In the genomic region with DNA sequence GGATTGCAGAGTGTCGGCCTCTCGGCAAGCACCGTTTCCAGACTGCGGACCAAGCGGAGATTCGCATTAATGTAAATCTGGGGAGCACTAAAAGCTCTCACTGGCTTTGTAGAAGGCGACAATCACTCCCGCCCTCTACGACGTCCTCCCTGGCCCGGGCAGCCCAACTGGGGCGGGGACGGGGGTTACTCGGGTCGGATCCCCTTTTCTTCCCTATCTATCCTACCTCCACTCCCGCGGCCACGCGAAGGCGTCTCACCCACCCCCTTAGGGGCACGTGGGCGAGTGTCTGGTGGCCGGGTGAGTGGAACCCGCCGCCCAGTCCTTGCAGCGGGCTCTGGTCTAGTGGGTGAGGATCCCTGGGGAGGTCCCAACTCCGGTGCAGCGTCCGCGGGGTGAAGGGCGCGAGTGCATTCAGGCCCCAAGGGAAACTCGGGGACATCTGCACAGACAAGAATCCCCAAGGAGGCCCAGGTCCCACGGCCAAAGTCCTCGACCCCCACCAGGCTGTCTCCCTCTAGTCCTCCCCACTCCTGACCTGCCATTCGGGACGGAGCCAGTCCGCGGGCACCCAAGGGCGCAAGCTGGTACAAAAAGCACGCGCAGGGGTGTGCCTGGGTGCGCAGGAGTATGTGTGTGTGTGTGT, we compare ENCODE assay signal across 9 cellular contexts. TPM values are rescaled to one million over a fixed set of nuclear protein-coding genes. Genes with fewer than 3 reads are reported as not detected.
DNase-seq lines count a peak whose midpoint lies in the region; ATAC-seq, FAIRE-seq and TF ChIP-seq lines count a peak whose summit lies in the region.
"Had no signal": no experiment of that assay in that cellular context is flagged by ENCODE, and none has a peak within 500 bp of the region (broad histone marks: within the 10 kb centered on the region; RNA-seq: fewer than 3 reads in every experiment).

No MANE protein-coding gene starts in this region.

- no peaks in the 10 kb centered on the region for H4K20me1 ChIP-seq in HepG2 (ENCODE audit: insufficient read depth, low read length)

- in situ Hi-C loops in HepG2 (cut with HindIII; ENCODE audit: extremely low pct_ligation_motif_present, low pct_unique_long_range_greater_than_20kb) = no loop called here

- peak overlapping the region; percentile 91; the same call in 1 of the 2 replicates for H3K4me2 ChIP-seq in HepG2 (ENCODE audit: low read depth, low read length)

- no peak for TF ChIP-seq RAD21 in HepG2 (CRISPR knock-in tag; IDR thresholded peaks at IDR 0.05)

- H3K4me1 ChIP-seq in HepG2 (ENCODE audit: insufficient read depth, low read length) = peaks cover 23% of the 10 kb centered on the region
- peaks cover 62% of the 10 kb centered on the region for H3K4me1 ChIP-seq in suprapubic skin
- H3K4me1 ChIP-seq in small intestine (ENCODE audit: control insufficient read depth in 2 of 2, insufficient read depth in 1 of 2, low read depth in 1 of 2, low read length in 1 of 2) = peaks cover 0 to 9% of the 10 kb centered on the region in 2 donors

- H3K27me3 ChIP-seq in HepG2 (ENCODE audit: control insufficient read depth in 1 of 2, insufficient read depth in 2 of 2, low read length in 2 of 2) (peaks cover 4 to 74% of the 10 kb centered on the region in 2 experiments), suprapubic skin (peaks cover 88% of the 10 kb centered on the region), small intestine (ENCODE audit: control insufficient read depth in 2 of 2, insufficient read depth in 2 of 2, low read length in 2 of 2) (peaks cover 5 to 41% of the 10 kb centered on the region in 2 donors)

- H3K9me3 ChIP-seq in HepG2 (ENCODE audit: low read length) = no peaks in the 10 kb centered on the region
- no peaks in the 10 kb centered on the region for H3K9me3 ChIP-seq in suprapubic skin
- no peaks in the 10 kb centered on the region for H3K9me3 ChIP-seq in small intestine (ENCODE audit: control insufficient read depth, low read depth)

- H3K27ac ChIP-seq in HepG2 (ENCODE audit: extremely low read length, insufficient read depth, low read length) (no peak overlapping the region), suprapubic skin (no peak overlapping the region), small intestine (ENCODE audit: low read depth in 1 of 2, low read length in 1 of 2) (no peak overlapping the region)

- WGBS in HepG2 (ENCODE audit: low lambda C conversion rate) = 81% methylated on average over 20 of the region's 43 CpGs
- WGBS in suprapubic skin = 17% methylated on average over 42 of the region's 43 CpGs
- 2 to 9% (median 8%) methylated on average over 42 to 43 of the region's 43 CpGs for WGBS in small intestine, 3 donors

- intact Hi-C loops in activated naive CD4-positive, alpha-beta T cell treated with anti-CD3 and anti-CD28 coated beads for 36 hours (cut with micrococcal nuclease) = loop anchor here (1.0 to 5.0 kb wide), 3 partner anchors 51 to 665 kb away; no protein-coding TSS in a partner anchor
- intact Hi-C loops in activated T-helper 1 cell treated with anti-CD3 and anti-CD28 coated beads, Interleukin-12 subunit alpha, Interleukin-12 subunit beta, Interleukin-2, Interleukin-4 antibody, amounts not matched to agents 30 ng/mL and 10 ng/mL and 1 ng/mL, durations not matched to agents 14 hours and 24 hours and 36 hours (cut with micrococcal nuclease) = loop anchor here (1.0 to 5.0 kb wide), 4 partner anchors 46 to 625 kb away; a partner anchor contains a TSS
- intact Hi-C loops in HepG2 (cut with micrococcal nuclease; ENCODE audit: unreplicated experiment) = no loop called here

- no peak for DNase-seq in activated naive CD4-positive, alpha-beta T cell treated with anti-CD3 and anti-CD28 coated beads for 36 hours
- no peak for DNase-seq in activated naive CD4-positive, alpha-beta T cell (lab: John Stamatoyannopoulos, UW)
- no peak for DNase-seq in activated T-helper 1 cell treated with anti-CD3 and anti-CD28 coated beads, Interleukin-12 subunit alpha, Interleukin-12 subunit beta, Interleukin-2, Interleukin-4 antibody, amounts not matched to agents 30 ng/mL and 10 ng/mL and 1 ng/mL, durations not matched to agents 14 hours and 24 hours and 36 hours (ENCODE audit: low spot score)
- DNase-seq in HepG2 (ENCODE audit: low spot score) (no peak), suprapubic skin (ENCODE audit: low spot score in 2 of 2) (no peak), small intestine (no peak), globus pallidus (ENCODE audit: low spot score) (no peak), foreskin melanocyte (no peak)
- DNase-seq: KG1 had no signal

- no peaks in the 10 kb centered on the region for H3K9me3 Mint-ChIP-seq in activated naive CD4-positive, alpha-beta T cell treated with anti-CD3 and anti-CD28 coated beads for 36 hours
- no peaks in the 10 kb centered on the region for H3K9me3 Mint-ChIP-seq in activated T-helper 1 cell treated with anti-CD3 and anti-CD28 coated beads, Interleukin-12 subunit alpha, Interleukin-12 subunit beta, Interleukin-2, Interleukin-4 antibody, amounts not matched to agents 30 ng/mL and 10 ng/mL and 1 ng/mL, durations not matched to agents 14 hours and 24 hours and 36 hours

- H3K9ac ChIP-seq in HepG2 (ENCODE audit: insufficient read depth, low read depth, low read length) = no peak overlapping the region

- no peak for ATAC-seq in HepG2

- H3K36me3 Mint-ChIP-seq in activated naive CD4-positive, alpha-beta T cell treated with anti-CD3 and anti-CD28 coated beads for 36 hours (ENCODE audit: low read depth) = no peaks in the 10 kb centered on the region
- H3K36me3 Mint-ChIP-seq in activated T-helper 1 cell treated with anti-CD3 and anti-CD28 coated beads, Interleukin-12 subunit alpha, Interleukin-12 subunit beta, Interleukin-2, Interleukin-4 antibody, amounts not matched to agents 30 ng/mL and 10 ng/mL and 1 ng/mL, durations not matched to agents 14 hours and 24 hours and 36 hours (ENCODE audit: low read depth) = peaks cover 5% of the 10 kb centered on the region

- H3K27me3 Mint-ChIP-seq in activated naive CD4-positive, alpha-beta T cell treated with anti-CD3 and anti-CD28 coated beads for 36 hours (ENCODE audit: low read depth) = peaks cover 90% of the 10 kb centered on the region
- H3K27me3 Mint-ChIP-seq in activated T-helper 1 cell treated with anti-CD3 and anti-CD28 coated beads, Interleukin-12 subunit alpha, Interleukin-12 subunit beta, Interleukin-2, Interleukin-4 antibody, amounts not matched to agents 30 ng/mL and 10 ng/mL and 1 ng/mL, durations not matched to agents 14 hours and 24 hours and 36 hours (ENCODE audit: insufficient read depth) = peaks cover 84% of the 10 kb centered on the region

- H3K4me3 ChIP-seq in HepG2 (replicated peaks in 1 of 3; ENCODE audit: insufficient read depth in 1 of 3, low read depth in 2 of 3, low read length in 3 of 3) (no peak overlapping the region), suprapubic skin (peak overlapping the region; percentile 67), small intestine (ENCODE audit: low read depth in 1 of 2, low read length in 2 of 2) (no peak overlapping the region)

- POLR2A ChIA-PET in HepG2 (lab: Yijun Ruan, JAX) = no interaction called here

- TF ChIP-seq POLR2A in HepG2 (IDR thresholded peaks at IDR 0.05; ENCODE audit: insufficient read depth in 1 of 2, low read depth in 2 of 2, low read length in 2 of 2) (no peak), suprapubic skin (IDR thresholded peaks at IDR 0.05) (no peak)

- FAIRE-seq in HepG2 (lab: Jason Lieb, UNC) (no peak), small intestine (lab: Jason Lieb, UNC) (no peak)

- no peak overlapping the region for H3K27ac Mint-ChIP-seq in activated naive CD4-positive, alpha-beta T cell treated with anti-CD3 and anti-CD28 coated beads for 36 hours
- H3K27ac Mint-ChIP-seq in activated T-helper 1 cell treated with anti-CD3 and anti-CD28 coated beads, Interleukin-12 subunit alpha, Interleukin-12 subunit beta, Interleukin-2, Interleukin-4 antibody, amounts not matched to agents 30 ng/mL and 10 ng/mL and 1 ng/mL, durations not matched to agents 14 hours and 24 hours and 36 hours = peak overlapping the region; percentile 77

- H3K36me3 ChIP-seq in HepG2 (replicated peaks in 1 of 2; ENCODE audit: control insufficient read depth in 1 of 2, insufficient read depth in 2 of 2, low read length in 2 of 2) (no peaks in the 10 kb centered on the region), suprapubic skin (no peaks in the 10 kb centered on the region), small intestine (ENCODE audit: control insufficient read depth in 2 of 2, insufficient read depth in 2 of 2, low read length in 2 of 2) (no peaks in the 10 kb centered on the region)

- CTCF ChIA-PET in activated naive CD4-positive, alpha-beta T cell treated with anti-CD3 and anti-CD28 coated beads for 36 hours (lab: Charles Lee) = interaction anchor here (0.9 kb wide), 1 partner anchor 375 kb away, joined by 5 read pairs; no protein-coding TSS in a partner anchor
- CTCF ChIA-PET in HepG2 (lab: Yijun Ruan, JAX; ENCODE audit: low intra/inter-chr PET ratio, low total read pairs) = no interaction called here

- no peaks in the 10 kb centered on the region for H3K79me2 ChIP-seq in HepG2 (ENCODE audit: insufficient read depth, low read length)

- no peak overlapping the region for H2AFZ ChIP-seq in HepG2 (ENCODE audit: low read length)

- no peak for TF ChIP-seq EP300 in HepG2 (IDR thresholded peaks at IDR 0.05; ENCODE audit: low read depth in 2 of 2, low read length in 2 of 2)
- TF ChIP-seq EP300 in HepG2 (CRISPR knock-in tag; IDR thresholded peaks at IDR 0.05; ENCODE audit: borderline replicate concordance) = no peak
- TF ChIP-seq EP300 in suprapubic skin (IDR thresholded peaks at IDR 0.05) = no peak

- peak overlapping the region; percentile 74 for H3K4me3 Mint-ChIP-seq in activated naive CD4-positive, alpha-beta T cell treated with anti-CD3 and anti-CD28 coated beads for 36 hours
- H3K4me3 Mint-ChIP-seq in activated T-helper 1 cell treated with anti-CD3 and anti-CD28 coated beads, Interleukin-12 subunit alpha, Interleukin-12 subunit beta, Interleukin-2, Interleukin-4 antibody, amounts not matched to agents 30 ng/mL and 10 ng/mL and 1 ng/mL, durations not matched to agents 14 hours and 24 hours and 36 hours = peak overlapping the region; percentile 85

- TF ChIP-seq CTCF in HepG2 (CRISPR knock-in tag; IDR thresholded peaks at IDR 0.05) (no peak), suprapubic skin (IDR thresholded peaks at IDR 0.05) (no peak)

- no TSS peak for BruUV-seq in HepG2 (replicated peaks; lab: Mats Ljungman, UMichigan)

- peaks cover 50% of the 10 kb centered on the region for H3K4me1 Mint-ChIP-seq in activated naive CD4-positive, alpha-beta T cell treated with anti-CD3 and anti-CD28 coated beads for 36 hours (ENCODE audit: low read depth)
- H3K4me1 Mint-ChIP-seq in activated T-helper 1 cell treated with anti-CD3 and anti-CD28 coated beads, Interleukin-12 subunit alpha, Interleukin-12 subunit beta, Interleukin-2, Interleukin-4 antibody, amounts not matched to agents 30 ng/mL and 10 ng/mL and 1 ng/mL, durations not matched to agents 14 hours and 24 hours and 36 hours (ENCODE audit: low read depth) = peaks cover 35% of the 10 kb centered on the region

RNA-seq across cellular contexts. Expression of a gene that starts 42.4 kb away (rescaled TPM):
- 1 to 10 TPM; 7.1 to 7.5 TPM for total RNA-seq in activated naive CD4-positive, alpha-beta T cell treated with anti-CD3 and anti-CD28 coated beads for 36 hours
- 19.9 and 22.5 TPM in 2 replicates for total RNA-seq in activated T-helper 1 cell treated with anti-CD3 and anti-CD28 coated beads, Interleukin-12 subunit alpha, Interleukin-12 subunit beta, Interleukin-2, Interleukin-4 antibody, amounts not matched to agents 30 ng/mL and 10 ng/mL and 1 ng/mL, durations not matched to agents 14 hours and 24 hours and 36 hours
- total RNA-seq in HepG2 (2016; rRNA removed; fragmentation: Illumina TruSeq; extraction: Trizol) = 13.9 and 20.5 TPM in 2 replicates
- total RNA-seq in HepG2 (2016; cell fraction: cytosol; rRNA removed; fragmentation: Illumina TruSeq; extraction: Trizol; ENCODE audit: low read depth) = 0.97 and 4.0 TPM in 2 replicates
- total RNA-seq in HepG2 (2016; cell fraction: insoluble cytoplasmic fraction; rRNA removed; fragmentation: Illumina TruSeq; extraction: Trizol) = 14.7 and 22.2 TPM in 2 replicates
- total RNA-seq in HepG2 (2016; cell fraction: membrane; rRNA removed; fragmentation: Illumina TruSeq; extraction: Trizol) = 5.2 and 6.1 TPM in 2 replicates
- total RNA-seq in HepG2 (2016; cell fraction: nucleus; rRNA removed; fragmentation: Illumina TruSeq; extraction: Trizol) = 15.8 and 22.0 TPM in 2 replicates
- polyA plus RNA-seq in HepG2 (2011; rRNA removed) = 8.7 and 9.9 TPM in 2 replicates
- 5.7 and 6.0 TPM in 2 replicates for polyA plus RNA-seq in HepG2 (2011; cell fraction: cytosol; rRNA removed)
- 6.8 and 7.5 TPM in 2 replicates for polyA plus RNA-seq in HepG2 (2011; cell fraction: nucleus; rRNA removed)
- 10.4 and 15.8 TPM in 2 replicates for polyA plus RNA-seq in HepG2 (2012)
- 0.83 and 0.85 TPM in 2 replicates for polyA plus RNA-seq in HepG2 (2016; cell fraction: cytosol; fragmentation: Illumina TruSeq; extraction: Trizol; ENCODE audit: low read depth)
- 9.8 and 11.2 TPM in 2 replicates for polyA plus RNA-seq in HepG2 (2016; cell fraction: insoluble cytoplasmic fraction; fragmentation: Illumina TruSeq; extraction: Trizol; ENCODE audit: low read depth)
- polyA plus RNA-seq in HepG2 (2016; cell fraction: membrane; fragmentation: Illumina TruSeq; extraction: Trizol; ENCODE audit: low read depth) = 2.2 and 3.4 TPM in 2 replicates
- polyA plus RNA-seq in HepG2 (2016; cell fraction: nucleus; fragmentation: Illumina TruSeq; extraction: Trizol; ENCODE audit: insufficient read depth, low read depth) = 21.3 and 27.0 TPM in 2 replicates
- 21.8 and 34.2 TPM in 2 replicates for polyA minus RNA-seq in HepG2 (2011; rRNA and poly(A)+ RNA removed; ENCODE audit: low replicate concordance)
- polyA minus RNA-seq in HepG2 (2011; cell fraction: cytosol; rRNA and poly(A)+ RNA removed) = 17.3 and 21.2 TPM in 2 replicates
- polyA minus RNA-seq in HepG2 (2011; cell fraction: nucleus; rRNA and poly(A)+ RNA removed) = 10.9 and 13.3 TPM in 2 replicates
- 10 to 100 TPM; 26.9 to 44.5 (median 38.2) TPM for total RNA-seq in suprapubic skin
- polyA plus RNA-seq in small intestine = 1 to 10 TPM; 5.7 to 8.8 (median 6.0) TPM

RNA-seq across cellular contexts. Expression of a gene that starts 48.9 kb away (rescaled TPM):
- not detected for total RNA-seq in activated naive CD4-positive, alpha-beta T cell treated with anti-CD3 and anti-CD28 coated beads for 36 hours
- total RNA-seq in activated T-helper 1 cell treated with anti-CD3 and anti-CD28 coated beads, Interleukin-12 subunit alpha, Interleukin-12 subunit beta, Interleukin-2, Interleukin-4 antibody, amounts not matched to agents 30 ng/mL and 10 ng/mL and 1 ng/mL, durations not matched to agents 14 hours and 24 hours and 36 hours = not detected in 2 replicates
- total RNA-seq in HepG2 (2016; rRNA removed; fragmentation: Illumina TruSeq; extraction: Trizol) = not detected in 2 replicates
- total RNA-seq in HepG2 (2016; cell fraction: cytosol; rRNA removed; fragmentation: Illumina TruSeq; extraction: Trizol; ENCODE audit: low read depth) = not detected in 2 replicates
- not detected in 2 replicates for total RNA-seq in HepG2 (2016; cell fraction: insoluble cytoplasmic fraction; rRNA removed; fragmentation: Illumina TruSeq; extraction: Trizol)
- not detected in 2 replicates for total RNA-seq in HepG2 (2016; cell fraction: membrane; rRNA removed; fragmentation: Illumina TruSeq; extraction: Trizol)
- not detected in 2 replicates for total RNA-seq in HepG2 (2016; cell fraction: nucleus; rRNA removed; fragmentation: Illumina TruSeq; extraction: Trizol)
- not detected in 2 replicates for polyA plus RNA-seq in HepG2 (2011; rRNA removed)
- polyA plus RNA-seq in HepG2 (2011; cell fraction: cytosol; rRNA removed) = not detected in 2 replicates
- polyA plus RNA-seq in HepG2 (2011; cell fraction: nucleus; rRNA removed) = not detected in 2 replicates
- not detected in 2 replicates for polyA plus RNA-seq in HepG2 (2012)
- not detected in 2 replicates for polyA plus RNA-seq in HepG2 (2016; cell fraction: cytosol; fragmentation: Illumina TruSeq; extraction: Trizol; ENCODE audit: low read depth)
- not detected in 2 replicates for polyA plus RNA-seq in HepG2 (2016; cell fraction: insoluble cytoplasmic fraction; fragmentation: Illumina TruSeq; extraction: Trizol; ENCODE audit: low read depth)
- polyA plus RNA-seq in HepG2 (2016; cell fraction: membrane; fragmentation: Illumina TruSeq; extraction: Trizol; ENCODE audit: low read depth) = not detected in 2 replicates
- not detected in 2 replicates for polyA plus RNA-seq in HepG2 (2016; cell fraction: nucleus; fragmentation: Illumina TruSeq; extraction: Trizol; ENCODE audit: insufficient read depth, low read depth)
- polyA minus RNA-seq in HepG2 (2011; rRNA and poly(A)+ RNA removed; ENCODE audit: low replicate concordance) = not detected in 2 replicates
- not detected in 2 replicates for polyA minus RNA-seq in HepG2 (2011; cell fraction: cytosol; rRNA and poly(A)+ RNA removed)
- polyA minus RNA-seq in HepG2 (2011; cell fraction: nucleus; rRNA and poly(A)+ RNA removed) = not detected in 2 replicates
- under 1 TPM in 1 of 4 donors, not detected in 3; 0.38 TPM for total RNA-seq in suprapubic skin
- not detected for polyA plus RNA-seq in small intestine
